1 cellular context compared by ENCODE assay signal in genomic region chr7:123996327-123996625, GRCh38.
TF ChIP-seq lines count a peak whose summit lies in the region.

No MANE protein-coding gene starts in this region.

TF ChIP-seq in K562, 482 proteins besides CTCF, POLR2A, EP300 and RAD21 (continued from another document):
- TF ChIP-seq HMGXB4 (CRISPR knock-in tag; IDR thresholded peaks at IDR 0.05) (no peak), ZNF644 (tag; IDR thresholded peaks at IDR 0.05; ENCODE audit: low read depth) (peak; percentile 55; the same call in 1 of the 2 replicates), ZNF175 (CRISPR knock-in tag; IDR thresholded peaks at IDR 0.05; ENCODE audit: low read depth) (peak; percentile 85), SMAD3 (CRISPR knock-in tag; conservative IDR thresholded peaks at IDR 0.05) (peak; percentile 76; the same call in 1 of the 2 replicates), ZNF445 (CRISPR knock-in tag; IDR thresholded peaks at IDR 0.05; ENCODE audit: low read depth) (no peak), DMBX1 (CRISPR knock-in tag; IDR thresholded peaks at IDR 0.05; ENCODE audit: borderline replicate concordance) (no peak), E2F6 (IDR thresholded peaks at IDR 0.05; ENCODE audit: borderline replicate concordance in 1 of 2, extremely low read depth in 1 of 2, insufficient read depth in 1 of 2, insufficient read length in 1 of 2, low read depth in 1 of 2, low read length in 1 of 2, poor library complexity in 1 of 2, severe bottlenecking in 1 of 2) (no peak), HNRNPL (IDR thresholded peaks at IDR 0.05; ENCODE audit: low read depth, low read length) (no peak), CEBPG (CRISPR knock-in tag; IDR thresholded peaks at IDR 0.05) (no peak), CEBPG (tag; conservative IDR thresholded peaks at IDR 0.05 in 1 of 2, IDR thresholded peaks at IDR 0.05 in 1 of 2) (no peak), NFATC3 (IDR thresholded peaks at IDR 0.05) (no peak), CHD4 (IDR thresholded peaks at IDR 0.05; ENCODE audit: insufficient read depth, insufficient replicate concordance, low read depth, low read length, poor library complexity, severe bottlenecking) (no peak), ZBTB11 (CRISPR knock-in tag; IDR thresholded peaks at IDR 0.05) (peak in 1 of 3 experiments; percentile 71; a peak in 1 of 6 replicates), GABPB1 (CRISPR knock-in tag; IDR thresholded peaks at IDR 0.05) (no peak), ZBTB40 (IDR thresholded peaks at IDR 0.05) (no peak), ZBTB40 (CRISPR knock-in tag; IDR thresholded peaks at IDR 0.05) (no peak)
